In genomic region chr19:47447470-47448359, GRCh38 we compare ENCODE assay signal across 9 cellular contexts. TPM values are rescaled to one million over a fixed set of nuclear protein-coding genes. Genes with fewer than 3 reads are reported as not detected.
DNase-seq lines count a peak whose midpoint lies in the region; ATAC-seq, FAIRE-seq and TF ChIP-seq lines count a peak whose summit lies in the region.
"Had no signal": no experiment of that assay in that cellular context is flagged by ENCODE, and none has a peak within 500 bp of the region (broad histone marks: within the 10 kb centered on the region; RNA-seq: fewer than 3 reads in every experiment).

No MANE protein-coding gene starts in this region.

- H3K4me3 ChIP-seq in breast epithelium (peak overlapping the region in 2 of 3 donors; percentile 29 to 64), kidney (ENCODE audit: low read length in 2 of 2) (no peak overlapping the region)

- peaks cover 56% of the 10 kb centered on the region for H3K27me3 Mint-ChIP-seq in activated CD4-positive, alpha-beta T cell treated with anti-CD3 and anti-CD28 coated beads for 36 hours

- ATAC-seq in activated CD4-positive, alpha-beta T cell treated with anti-CD3 and anti-CD28 coated beads for 36 hours, result peak; percentile 85
- no peak for ATAC-seq in HG03159 (IDR thresholded peaks at IDR 0.05; ENCODE audit: unreplicated experiment)

- H3K27me3 ChIP-seq in breast epithelium, result peaks cover 8 to 59% of the 10 kb centered on the region in 2 donors

- TF ChIP-seq CTCF in breast epithelium (IDR thresholded peaks at IDR 0.05) (no peak), kidney (IDR thresholded peaks at IDR 0.05; ENCODE audit: borderline replicate concordance, extremely low read depth, insufficient read depth) (no peak)

- CTCF ChIA-PET in activated CD4-positive, alpha-beta T cell treated with anti-CD3 and anti-CD28 coated beads for 36 hours (lab: Charles Lee), result interaction anchor here (0.7 to 1.9 kb wide), 2 partner anchors 20 to 114 kb away, joined by 3 to 11 read pairs; no protein-coding TSS in a partner anchor

- H3K36me3 Mint-ChIP-seq in activated CD4-positive, alpha-beta T cell treated with anti-CD3 and anti-CD28 coated beads for 36 hours (ENCODE audit: low read depth), result peaks cover 3% of the 10 kb centered on the region

- H3K9ac ChIP-seq in kidney (ENCODE audit: low read length in 2 of 2), result no peak overlapping the region

- H3K9me3 Mint-ChIP-seq in activated CD4-positive, alpha-beta T cell treated with anti-CD3 and anti-CD28 coated beads for 36 hours (ENCODE audit: low read depth), result no peaks in the 10 kb centered on the region

- FAIRE-seq in kidney (lab: Jason Lieb, UNC), result no peak
- FAIRE-seq: G401.6 had no signal

- peaks cover 44% of the 10 kb centered on the region for H3K4me1 Mint-ChIP-seq in activated CD4-positive, alpha-beta T cell treated with anti-CD3 and anti-CD28 coated beads for 36 hours

- H3K36me3 ChIP-seq in breast epithelium, result no peaks in the 10 kb centered on the region
- H3K36me3 ChIP-seq in kidney (ENCODE audit: control insufficient read depth in 1 of 2, insufficient read depth in 2 of 2, low read length in 2 of 2), result no peaks in the 10 kb centered on the region

- POLR2A ChIA-PET in activated CD4-positive, alpha-beta T cell treated with anti-CD3 and anti-CD28 coated beads for 36 hours (lab: Charles Lee), result interaction anchor here (0.6 kb wide), 1 partner anchor 254 kb away, joined by 3 read pairs; no protein-coding TSS in a partner anchor

- peak overlapping the region; percentile 1 for H3K4me3 Mint-ChIP-seq in activated CD4-positive, alpha-beta T cell treated with anti-CD3 and anti-CD28 coated beads for 36 hours

- H3K9me3 ChIP-seq in breast epithelium, result no peaks in the 10 kb centered on the region
- no peaks in the 10 kb centered on the region for H3K9me3 ChIP-seq in kidney (ENCODE audit: control insufficient read depth in 1 of 2, low read length in 2 of 2)

- no peak overlapping the region for H3K27ac Mint-ChIP-seq in activated CD4-positive, alpha-beta T cell treated with anti-CD3 and anti-CD28 coated beads for 36 hours

- intact Hi-C loops in activated CD4-positive, alpha-beta T cell treated with anti-CD3 and anti-CD28 coated beads for 36 hours (cut with DNase I, micrococcal nuclease), result loop anchor here (1.0 to 5.0 kb wide), 6 partner anchors 19 to 173 kb away; partner anchors contain the start of genes INAFM1 (in 1 of the 2), KPTN (in 1 of the 2) and NAPA (in 1 of the 2)
- intact Hi-C loops in breast epithelium (cut with DNase I; ENCODE audit: low total_unique reads) (no loop called here), kidney (cut with DNase I) (no loop called here)

- H3K4me1 ChIP-seq in breast epithelium (no peaks in the 10 kb centered on the region), kidney (ENCODE audit: control insufficient read depth in 1 of 2, insufficient read depth in 1 of 2, low read depth in 1 of 2, low read length in 2 of 2) (peaks cover 0 to 11% of the 10 kb centered on the region in 2 donors)

- TF ChIP-seq POLR2A in breast epithelium (IDR thresholded peaks at IDR 0.05), result no peak

- no peak overlapping the region for H3K27ac ChIP-seq in breast epithelium
- H3K27ac ChIP-seq in kidney (ENCODE audit: low read depth in 2 of 2, low read length in 2 of 2), result no peak overlapping the region

- peak; percentile 90 for DNase-seq in activated CD4-positive, alpha-beta T cell treated with anti-CD3 and anti-CD28 coated beads for 36 hours
- DNase-seq in activated CD4-positive, alpha-beta T cell treated with anti-CD3 and anti-CD28 coated beads for 1 hour, result no peak
- DNase-seq in T-helper 9 cell, result peak; percentile 28
- peak in 1 of 2 donors; percentile 29 for DNase-seq in breast epithelium (ENCODE audit: low spot score in 2 of 2)
- DNase-seq in kidney, result peak; percentile 83
- peak; percentile 32 for DNase-seq in stimulated activated CD8-positive, alpha-beta memory T cell treated with anti-CD3 and anti-CD28 coated beads, Interleukin-15, amount 100 ng/mL, for 24 hours (ENCODE audit: low read depth)
- DNase-seq in epidermal melanocyte (ENCODE audit: insufficient read length, low spot score), result no peak

RNA-seq across cellular contexts. Expression of gene SLC8A2, which starts 24.0 kb away (rescaled TPM):
- total RNA-seq in activated CD4-positive, alpha-beta T cell treated with anti-CD3 and anti-CD28 coated beads for 36 hours, result under 1 TPM; 0.11 to 0.23 TPM
- total RNA-seq in breast epithelium (under 1 TPM in 2 of 3 donors, not detected in 1; under 0.01 to 0.29 TPM), kidney (0.94 TPM)
- not detected for polyA plus RNA-seq in kidney (ENCODE audit: insufficient read depth, low read depth, low replicate concordance)

RNA-seq across cellular contexts. Expression of gene MEIS3, which starts 28.4 kb away (rescaled TPM):
- under 1 TPM in 1 of 2 experiments, not detected in 1; 0.28 TPM for total RNA-seq in activated CD4-positive, alpha-beta T cell treated with anti-CD3 and anti-CD28 coated beads for 36 hours
- total RNA-seq in breast epithelium (10 to 100 TPM; 13.1 to 41.6 (median 17.1) TPM), kidney (7.6 TPM)
- polyA plus RNA-seq in kidney (ENCODE audit: insufficient read depth, low read depth, low replicate concordance), result 3.8 TPM

RNA-seq across cellular contexts. Expression of gene KPTN, which starts 36.3 kb away (rescaled TPM):
- 10 to 100 TPM in 1 of 2 experiments, 1 to 10 TPM in 1; 9.7 to 10.5 TPM for total RNA-seq in activated CD4-positive, alpha-beta T cell treated with anti-CD3 and anti-CD28 coated beads for 36 hours
- 1 to 10 TPM; 4.6 to 6.6 (median 6.3) TPM for total RNA-seq in breast epithelium
- 7.4 TPM for total RNA-seq in kidney
- polyA plus RNA-seq in kidney (ENCODE audit: insufficient read depth, low read depth, low replicate concordance), result 25.5 TPM

Comparison
In these comparisons a context has a peak if more than half of its experiments do, and no peak if none do; other contexts are left out.
1. DNase-seq: peak in activated CD4-positive, alpha-beta T cell treated with anti-CD3 and anti-CD28 coated beads for 36 hours (single experiment), T-helper 9 cell (single experiment), kidney (single experiment) and stimulated activated CD8-positive, alpha-beta memory T cell treated with anti-CD3 and anti-CD28 coated beads, Interleukin-15, amount 100 ng/mL, for 24 hours (single experiment); none in activated CD4-positive, alpha-beta T cell treated with anti-CD3 and anti-CD28 coated beads for 1 hour (single experiment) and epidermal melanocyte (single experiment).
2. H3K4me3 ChIP-seq: peak in breast epithelium (2 of 3); none in kidney (0 of 2).
3. intact Hi-C loops: an anchor here in activated CD4-positive, alpha-beta T cell treated with anti-CD3 and anti-CD28 coated beads for 36 hours (1.0 to 5.0 kb wide); none called in breast epithelium and kidney.